8 cellular contexts compared by ENCODE assay signal in genomic region chr22:22357024-22357868, GRCh38.
A peak's percentile ranks its signal among the peaks of the same experiment; 100 is the strongest.
DNase-seq lines count a peak whose midpoint lies in the region; ATAC-seq and TF ChIP-seq lines count a peak whose summit lies in the region.

No MANE protein-coding gene starts in this region.

- DNase-seq in GM13976 (ENCODE audit: low spot score) (peak; percentile 93), NCI-H2196 (lab: John Stamatoyannopoulos, UW; ENCODE audit: unreplicated experiment) (peak; percentile 74), WTC11 (ENCODE audit: low spot score) (peak; percentile 94), caudate nucleus (lab: John Stamatoyannopoulos, UW) (peak in 54 of 61 donors; percentile 10 to 79 (median 44)), left colon (peak; percentile 77 to 83), T1000 (lab: John Stamatoyannopoulos, UW) (no peak)
- DNase-seq in stimulated activated CD4-positive, alpha-beta T cell treated with anti-CD3 and anti-CD28 coated beads, Interleukin-4, amount 100 ng/mL, for 48 hours (ENCODE audit: low read depth in 2 of 2) = peak; percentile 75 to 82

- H3K4me3 Mint-ChIP-seq in WTC11 = peak overlapping the region; percentile 44

- peaks cover 5% of the 10 kb centered on the region; the same call in 1 of the 2 replicates for H3K4me1 Mint-ChIP-seq in WTC11

- POLR2A ChIA-PET in WTC11 (lab: Charles Lee) = no interaction called here

- TF ChIP-seq CTCF in GM13976 (IDR thresholded peaks at IDR 0.05; ENCODE audit: borderline replicate concordance, control extremely low read depth, extremely low read depth, insufficient read depth, missing control alignments) = peak; percentile 77
- peak; percentile 80 for TF ChIP-seq CTCF in WTC11 (IDR thresholded peaks at IDR 0.05)

- CTCF ChIA-PET in WTC11 (lab: Charles Lee) = interaction anchor here (0.6 to 3.1 kb wide), 17 partner anchors 9 to 699 kb away, joined by 3 to 20 read pairs (median 3); no protein-coding TSS in a partner anchor

- H3K27ac ChIP-seq in caudate nucleus (ENCODE audit: low read depth, low read length) = no peak overlapping the region

- in situ Hi-C loops in GM13976 (cut with MboI; ENCODE audit: low sequenced_read_pairs, unreplicated experiment) = loop anchor here (25.0 kb wide), 1 partner anchor 580 kb away; no protein-coding TSS in a partner anchor

- ATAC-seq in HG03103 (IDR thresholded peaks at IDR 0.05; ENCODE audit: low read depth, unreplicated experiment) (peak; percentile 76), WTC11 (peak; percentile 93), left colon (peak; percentile 97)

- intact Hi-C loops in left colon (cut with DNase I, micrococcal nuclease) = no loop called here

- no peak overlapping the region for H3K27ac Mint-ChIP-seq in WTC11

- no peaks in the 10 kb centered on the region for H3K36me3 Mint-ChIP-seq in WTC11

- no peaks in the 10 kb centered on the region for H3K9me3 Mint-ChIP-seq in WTC11

- H3K27me3 Mint-ChIP-seq in WTC11 (ENCODE audit: low read depth) = peaks cover 100% of the 10 kb centered on the region

TF ChIP-seq in WTC11, 78 proteins besides CTCF, POLR2A, EP300 and RAD21:
- TF ChIP-seq USF1 (CRISPR knock-in tag; IDR thresholded peaks at IDR 0.05) (peak; percentile 85), RELA (CRISPR knock-in tag; IDR thresholded peaks at IDR 0.05; ENCODE audit: borderline replicate concordance) (no peak)
